27 cellular contexts compared by ENCODE assay signal in the genomic region with DNA sequence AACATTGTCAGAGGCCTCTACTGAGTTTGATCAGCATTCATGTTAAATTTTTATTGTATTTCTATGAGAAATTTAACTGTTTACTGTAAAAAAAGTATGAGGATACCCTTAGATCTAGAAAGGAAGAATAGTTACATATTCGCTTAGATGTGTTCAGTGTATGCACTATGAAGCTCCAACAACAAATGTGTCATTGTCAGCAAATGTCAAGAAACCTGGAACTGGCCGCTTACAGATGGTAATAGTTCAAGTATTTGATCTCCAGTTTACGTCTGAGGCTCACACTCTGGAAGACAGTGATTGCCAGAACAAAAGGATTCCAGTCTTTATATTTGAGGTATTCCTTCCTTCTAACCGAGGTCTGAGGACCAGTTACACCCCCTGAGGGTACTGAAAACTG.
"Had no signal": no experiment of that assay in that cellular context is flagged by ENCODE, and none has a peak within 500 bp of the region (broad histone marks: within the 10 kb centered on the region; RNA-seq: fewer than 3 reads in every experiment).

No MANE protein-coding gene starts in this region.

- H3K27me3 Mint-ChIP-seq: progenitor cell of endocrine pancreas; stimulated activated naive B cell treated with anti-CD40 and anti-IgM and Interleukin-4, amounts not matched to agents 10 μg/mL and 1 μg/mL and 100 μg/mL, for 72 hours; stimulated activated naive CD8-positive, alpha-beta T cell treated with anti-CD3 and anti-CD28 coated beads, Interleukin-15, Interleukin-2, amounts not matched to agents 100 ng/mL and 50 ng/mL, for 24 hours had no signal

- H3K9ac ChIP-seq: neural progenitor cell, parathyroid adenoma had no signal

- ATAC-seq: natural killer cell; psoas muscle; right cardiac atrium; sciatic nerve; stimulated activated effector memory CD8-positive, alpha-beta T cell treated with anti-CD3 and anti-CD28 coated beads, Interleukin-12 subunit alpha, Interleukin-12 subunit beta, amount 100 ng/mL, for 72 hours; stimulated activated naive B cell treated with anti-CD40 and anti-IgM and Interleukin-4, amounts not matched to agents 10 μg/mL and 1 μg/mL and 100 μg/mL, for 72 hours had no signal

- H3K4me2 ChIP-seq: neural progenitor cell had no signal

- H3K4me1 Mint-ChIP-seq: natural killer cell; nephron; neural progenitor cell; stimulated activated effector memory CD8-positive, alpha-beta T cell treated with anti-CD3 and anti-CD28 coated beads, Interleukin-12 subunit alpha, Interleukin-12 subunit beta, amount 100 ng/mL, for 72 hours; stimulated activated naive B cell treated with anti-CD40 and anti-IgM and Interleukin-4, amounts not matched to agents 10 μg/mL and 1 μg/mL and 100 μg/mL, for 72 hours had no signal

- DNase-seq: natural killer cell; occipital lobe; ovary; posterior cingulate gyrus; psoas muscle; right cardiac atrium; stimulated activated CD4-positive, alpha-beta T cell treated with anti-CD3 and anti-CD28 coated beads, Interleukin-15, amount 100 ng/mL, for 24 hours; stimulated activated CD4-positive, alpha-beta T cell treated with anti-CD3 and anti-CD28 coated beads, Interleukin-2, amount 100 ng/mL, for 24 hours; stimulated activated CD4-positive, alpha-beta T cell treated with anti-CD3 and anti-CD28 coated beads, Interleukin-2, amount 100 ng/mL, for 48 hours; stimulated activated CD4-positive, alpha-beta T cell treated with anti-CD3 and anti-CD28 coated beads, Interleukin-4, amount 100 ng/mL, for 24 hours; stimulated activated naive B cell treated with anti-CD40 and anti-IgM and Interleukin-4, amounts not matched to agents 10 μg/mL and 1 μg/mL and 100 μg/mL, for 72 hours; stimulated activated naive CD4-positive, alpha-beta T cell treated with Interleukin-2 at 50 U/mL for 16 hours; stomach; thyroid gland; trophoblast cell; upper lobe of left lung had no signal

- H3K27me3 ChIP-seq: neural progenitor cell, ovary, stomach, thyroid gland, tibial nerve, upper lobe of left lung, vagina had no signal

- H3K36me3 Mint-ChIP-seq: natural killer cell; neural progenitor cell; stimulated activated effector memory CD8-positive, alpha-beta T cell treated with anti-CD3 and anti-CD28 coated beads, Interleukin-12 subunit alpha, Interleukin-12 subunit beta, amount 100 ng/mL, for 72 hours; stimulated activated naive B cell treated with anti-CD40 and anti-IgM and Interleukin-4, amounts not matched to agents 10 μg/mL and 1 μg/mL and 100 μg/mL, for 72 hours had no signal

- H3K27ac Mint-ChIP-seq: natural killer cell; nephron; neural progenitor cell; progenitor cell of endocrine pancreas; stimulated activated effector memory CD8-positive, alpha-beta T cell treated with anti-CD3 and anti-CD28 coated beads, Interleukin-12 subunit alpha, Interleukin-12 subunit beta, amount 100 ng/mL, for 72 hours; stimulated activated naive B cell treated with anti-CD40 and anti-IgM and Interleukin-4, amounts not matched to agents 10 μg/mL and 1 μg/mL and 100 μg/mL, for 72 hours; stimulated activated naive CD8-positive, alpha-beta T cell treated with anti-CD3 and anti-CD28 coated beads, Interleukin-15, Interleukin-2, amounts not matched to agents 100 ng/mL and 50 ng/mL, for 24 hours had no signal

- H3K4me3 Mint-ChIP-seq: natural killer cell; nephron; neural progenitor cell; stimulated activated effector memory CD8-positive, alpha-beta T cell treated with anti-CD3 and anti-CD28 coated beads, Interleukin-12 subunit alpha, Interleukin-12 subunit beta, amount 100 ng/mL, for 72 hours; stimulated activated naive B cell treated with anti-CD40 and anti-IgM and Interleukin-4, amounts not matched to agents 10 μg/mL and 1 μg/mL and 100 μg/mL, for 72 hours; stimulated activated naive CD8-positive, alpha-beta T cell treated with anti-CD3 and anti-CD28 coated beads, Interleukin-15, Interleukin-2, amounts not matched to agents 100 ng/mL and 50 ng/mL, for 24 hours had no signal

- H3K4me3 ChIP-seq: neural progenitor cell, ovary, psoas muscle, skin epidermis, stomach, thoracic aorta, thyroid gland, tibial nerve, upper lobe of left lung, vagina had no signal

- H3K27ac ChIP-seq: neural progenitor cell, ovary, parathyroid adenoma, psoas muscle, skin epidermis, stomach, thoracic aorta, thyroid gland, tibial nerve, upper lobe of left lung, vagina had no signal

- H3K9me3 Mint-ChIP-seq: nephron, neural progenitor cell had no signal

- H3K36me3 ChIP-seq: neural progenitor cell, ovary, stomach, thoracic aorta, thyroid gland, tibial nerve, upper lobe of left lung, vagina had no signal

- H3K9me3 ChIP-seq: ovary, psoas muscle, thoracic aorta, thyroid gland, upper lobe of left lung, vagina had no signal

- H2AFZ ChIP-seq: neural progenitor cell, parathyroid adenoma had no signal

- H3K79me2 ChIP-seq: parathyroid adenoma had no signal

- H3K4me1 ChIP-seq: neural progenitor cell, parathyroid adenoma, psoas muscle, stomach, thyroid gland, tibial nerve, upper lobe of left lung, vagina had no signal
